8 cellular contexts compared by ENCODE assay signal in the genomic region with DNA sequence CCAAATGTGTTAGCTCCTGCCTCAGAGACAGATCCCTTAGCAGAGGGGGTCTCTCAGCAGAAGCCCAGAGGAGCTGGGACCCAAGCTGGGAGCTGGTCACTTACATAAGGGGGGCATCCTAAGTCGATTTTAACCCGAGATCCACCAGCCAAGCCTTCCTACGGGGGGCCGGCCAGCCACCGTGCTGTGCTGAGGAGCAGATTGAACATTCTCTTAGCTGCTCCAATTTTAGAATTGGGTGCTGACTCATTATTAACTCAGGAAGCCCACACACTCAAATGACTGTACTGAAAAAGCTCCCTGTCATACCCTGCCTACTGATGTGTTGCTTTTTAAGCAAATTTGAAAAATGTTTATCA.
DNase-seq lines count a peak whose midpoint lies in the region; ATAC-seq and TF ChIP-seq lines count a peak whose summit lies in the region.
"Not testable (repeated sequence)": the region's sequence is repeated elsewhere in the genome, so short reads cannot be mapped to it uniquely, and the experiment has no call there.

No MANE protein-coding gene starts in this region.

- H3K4me1 ChIP-seq in upper lobe of left lung = not testable (repeated sequence)

- peak overlapping the region; percentile 81 to 82 for H3K27ac Mint-ChIP-seq in natural killer cell

- H3K27ac ChIP-seq in upper lobe of left lung = peak overlapping the region; percentile 65 to 76 (median 70)

- not testable (repeated sequence) for H3K9me3 Mint-ChIP-seq in natural killer cell

- not testable (repeated sequence) for H3K27me3 ChIP-seq in upper lobe of left lung

- ATAC-seq in GM18502 (IDR thresholded peaks at IDR 0.05; ENCODE audit: poor library complexity, unreplicated experiment) = peak; percentile 87
- peak; percentile 79 for ATAC-seq in GM21717 (IDR thresholded peaks at IDR 0.05; ENCODE audit: unreplicated experiment)
- peak; percentile 77 for ATAC-seq in HG03342 (IDR thresholded peaks at IDR 0.05; ENCODE audit: unreplicated experiment)
- peak; percentile 57 to 71 (median 70) for ATAC-seq in natural killer cell
- peak; percentile 31 to 50 for ATAC-seq in upper lobe of left lung (ENCODE audit: low FRiP score in 2 of 2)

- not testable (repeated sequence) for H3K9me3 ChIP-seq in upper lobe of left lung

- not testable (repeated sequence) for TF ChIP-seq CTCF in fibroblast of mammary gland (conservative IDR thresholded peaks at IDR 0.05; ENCODE audit: control insufficient read depth, insufficient read depth, low read depth, low read length); natural killer cell (IDR thresholded peaks at IDR 0.05); upper lobe of left lung (IDR thresholded peaks at IDR 0.05)

- peak overlapping the region; percentile 61 for H3K4me3 ChIP-seq in fibroblast of mammary gland (ENCODE audit: control insufficient read depth, low read depth, low read length)
- peak overlapping the region in 3 of 4 donors; percentile 17 to 38 (median 18) for H3K4me3 ChIP-seq in upper lobe of left lung

- WGBS in upper lobe of left lung, 2 donors = 41% methylated on average over 5 of the region's 5 CpGs; no CpG with 5 or more reads in 1 of the 2 donors

- intact Hi-C loops in natural killer cell (cut with micrococcal nuclease) = not testable (repeated sequence)

- not testable (repeated sequence) for TF ChIP-seq EP300 in upper lobe of left lung (IDR thresholded peaks at IDR 0.05)

- H3K36me3 Mint-ChIP-seq in natural killer cell = not testable (repeated sequence)

- H3K4me3 Mint-ChIP-seq in natural killer cell = peak overlapping the region; percentile 85

- H3K36me3 ChIP-seq in upper lobe of left lung = not testable (repeated sequence)

- peaks cover 0 to 12% of the 10 kb centered on the region in 2 donors for H3K4me1 Mint-ChIP-seq in natural killer cell

- not testable (repeated sequence) for H3K27me3 Mint-ChIP-seq in natural killer cell (ENCODE audit: low read depth in 2 of 2)

- not testable (repeated sequence) for TF ChIP-seq POLR2A in upper lobe of left lung (IDR thresholded peaks at IDR 0.05)

- peak; percentile 37 for DNase-seq in RKO (ENCODE audit: low spot score)
- peak; percentile 37 for DNase-seq in activated naive CD4-positive, alpha-beta T cell treated with anti-CD3 and anti-CD28 coated beads, Interleukin-2, amount 50 U/mL, for 16 hours
- DNase-seq in fibroblast of mammary gland (ENCODE audit: low read depth); upper lobe of left lung: not testable (repeated sequence)
- peak; percentile 18 for DNase-seq in natural killer cell
